ENCODE assay signal across 24 cellular contexts in the genomic region with DNA sequence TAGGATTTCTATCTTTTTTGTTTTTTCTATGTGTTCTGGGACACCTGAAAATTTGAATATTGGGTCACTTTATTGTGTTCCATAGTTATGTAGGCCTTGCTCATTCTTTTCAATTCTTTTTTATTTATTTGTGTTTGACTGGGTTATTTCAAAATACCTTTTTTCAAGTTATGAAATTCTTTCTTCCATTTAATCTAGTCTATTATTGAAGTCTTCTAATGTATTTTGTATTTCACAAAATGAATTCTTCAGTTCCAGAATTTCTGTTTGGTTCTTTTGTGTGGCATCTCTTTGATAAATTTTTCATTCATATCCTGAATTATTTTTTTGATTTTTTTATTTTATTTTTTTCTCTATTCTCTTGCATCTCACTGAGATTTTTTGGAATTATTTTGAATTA.
"Had no signal": no experiment of that assay in that cellular context is flagged by ENCODE, and none has a peak within 500 bp of the region (broad histone marks: within the 10 kb centered on the region; RNA-seq: fewer than 3 reads in every experiment).

No MANE protein-coding gene starts in this region.

- H3K4me2 ChIP-seq: smooth muscle cell had no signal

- H3K27ac Mint-ChIP-seq: mesothelial cell of epicardium; naive thymus-derived CD4-positive, alpha-beta T cell; natural killer cell treated with Interleukin-12 subunit alpha and Interleukin-12 subunit beta and Interleukin-15 and Interleukin-18, amount 100 ng/mL, for 72 hours; stimulated activated memory B cell treated with anti-CD40 and anti-IgM and Interleukin-4, amounts not matched to agents 10 μg/mL and 1 μg/mL and 100 μg/mL, for 72 hours; stimulated activated naive CD8-positive, alpha-beta T cell treated with anti-CD3 and anti-CD28 coated beads, Interleukin-15, amount 100 ng/mL, for 72 hours had no signal

- H3K36me3 ChIP-seq: left ventricle myocardium inferior, ovary, prostate gland, sigmoid colon, tibial nerve, upper lobe of left lung, vagina had no signal

- H3K4me1 ChIP-seq: left ventricle myocardium inferior, prostate gland, sigmoid colon, tibial nerve, upper lobe of left lung, vagina had no signal

- H3K27me3 ChIP-seq: ovary, sigmoid colon, tibial nerve, upper lobe of left lung, vagina had no signal

- H3K4me1 Mint-ChIP-seq: mesothelial cell of epicardium; naive thymus-derived CD4-positive, alpha-beta T cell; stimulated activated memory B cell treated with anti-CD40 and anti-IgM and Interleukin-4, amounts not matched to agents 10 μg/mL and 1 μg/mL and 100 μg/mL, for 72 hours; stimulated activated naive CD8-positive, alpha-beta T cell treated with anti-CD3 and anti-CD28 coated beads, Interleukin-15, amount 100 ng/mL, for 72 hours had no signal

- H3K4me3 ChIP-seq: left ventricle myocardium inferior, lung, ovary, prostate gland, sigmoid colon, smooth muscle cell, tibial nerve, upper lobe of left lung, vagina had no signal

- H3K9me3 ChIP-seq: prostate gland, vagina had no signal

- ATAC-seq: naive thymus-derived CD4-positive, alpha-beta T cell; natural killer cell treated with Interleukin-12 subunit alpha and Interleukin-12 subunit beta and Interleukin-15 and Interleukin-18, amount 100 ng/mL, for 72 hours; right cardiac atrium; stimulated activated memory B cell treated with anti-CD40 and anti-IgM and Interleukin-4, amounts not matched to agents 10 μg/mL and 1 μg/mL and 100 μg/mL, for 72 hours; stimulated activated naive CD8-positive, alpha-beta T cell treated with anti-CD3 and anti-CD28 coated beads, Interleukin-15, amount 100 ng/mL, for 72 hours had no signal

- H3K27ac ChIP-seq: left ventricle myocardium inferior, ovary, prostate gland, sigmoid colon, tibial nerve, upper lobe of left lung, vagina had no signal

- H3K36me3 Mint-ChIP-seq: naive thymus-derived CD4-positive, alpha-beta T cell; stimulated activated memory B cell treated with anti-CD40 and anti-IgM and Interleukin-4, amounts not matched to agents 10 μg/mL and 1 μg/mL and 100 μg/mL, for 72 hours had no signal

- DNase-seq: hippocampal formation; left ventricle myocardium inferior; mesendoderm; naive thymus-derived CD4-positive, alpha-beta T cell; ovary; retina; right cardiac atrium; sigmoid colon; stimulated activated CD4-positive, alpha-beta T cell treated with anti-CD3 and anti-CD28 coated beads, Interleukin-1b, Interleukin-23, amount 100 ng/mL, for 48 hours; stimulated activated CD4-positive, alpha-beta T cell treated with anti-CD3 and anti-CD28 coated beads, Interleukin-2, amount 100 ng/mL, for 48 hours; stimulated activated CD4-positive, alpha-beta T cell treated with anti-CD3 and anti-CD28 coated beads, Interleukin-4, amount 100 ng/mL, for 4 hours; stimulated activated CD8-positive, alpha-beta memory T cell treated with anti-CD3 and anti-CD28 coated beads, Interleukin-4, amount 100 ng/mL, for 48 hours; stimulated activated naive CD4-positive, alpha-beta T cell treated with Interleukin-2 at 50 U/mL for 16 hours; stimulated activated naive CD8-positive, alpha-beta T cell treated with anti-CD3 and anti-CD28 coated beads, Interleukin-15, amount 100 ng/mL, for 72 hours; substantia nigra; upper lobe of left lung had no signal

- H3K27me3 Mint-ChIP-seq: naive thymus-derived CD4-positive, alpha-beta T cell; natural killer cell treated with Interleukin-12 subunit alpha and Interleukin-12 subunit beta and Interleukin-15 and Interleukin-18, amount 100 ng/mL, for 72 hours; stimulated activated memory B cell treated with anti-CD40 and anti-IgM and Interleukin-4, amounts not matched to agents 10 μg/mL and 1 μg/mL and 100 μg/mL, for 72 hours; stimulated activated naive CD8-positive, alpha-beta T cell treated with anti-CD3 and anti-CD28 coated beads, Interleukin-15, amount 100 ng/mL, for 72 hours had no signal

- H3K4me3 Mint-ChIP-seq: mesothelial cell of epicardium; naive thymus-derived CD4-positive, alpha-beta T cell; natural killer cell treated with Interleukin-12 subunit alpha and Interleukin-12 subunit beta and Interleukin-15 and Interleukin-18, amount 100 ng/mL, for 72 hours; stimulated activated memory B cell treated with anti-CD40 and anti-IgM and Interleukin-4, amounts not matched to agents 10 μg/mL and 1 μg/mL and 100 μg/mL, for 72 hours; stimulated activated naive CD8-positive, alpha-beta T cell treated with anti-CD3 and anti-CD28 coated beads, Interleukin-15, amount 100 ng/mL, for 72 hours had no signal
